7 cellular contexts compared by ENCODE assay signal in genomic region chr13:23579072-23579885, GRCh38. TPM values are rescaled to one million over a fixed set of nuclear protein-coding genes. Genes with fewer than 3 reads are reported as not detected.
DNase-seq lines count a peak whose midpoint lies in the region; ATAC-seq and TF ChIP-seq lines count a peak whose summit lies in the region.

No MANE protein-coding gene starts in this region.

- no peaks in the 10 kb centered on the region for H3K36me3 ChIP-seq in breast epithelium
- no peaks in the 10 kb centered on the region for H3K36me3 ChIP-seq in smooth muscle cell (ENCODE audit: low read depth)

- TF ChIP-seq CTCF in VCaP (conservative IDR thresholded peaks at IDR 0.05) (no peak; the same call in 1 of the 2 replicates), breast epithelium (IDR thresholded peaks at IDR 0.05) (no peak), smooth muscle cell (IDR thresholded peaks at IDR 0.05; ENCODE audit: borderline replicate concordance, insufficient read depth, poor library complexity, severe bottlenecking) (no peak)

- H3K4me2 ChIP-seq in smooth muscle cell = peak overlapping the region; percentile 97

- H3K4me3 ChIP-seq in breast epithelium (peak overlapping the region; percentile 77 to 84 (median 82)), smooth muscle cell (peak overlapping the region; percentile 81)

- H3K9me3 ChIP-seq in breast epithelium = no peaks in the 10 kb centered on the region
- H3K9me3 ChIP-seq in smooth muscle cell (replicated peaks; ENCODE audit: low read depth) = no peaks in the 10 kb centered on the region

- peaks cover 18 to 22% of the 10 kb centered on the region in 2 donors for H3K4me1 Mint-ChIP-seq in immature natural killer cell

- peak overlapping the region; percentile 61 for H3K9ac ChIP-seq in smooth muscle cell (ENCODE audit: low read depth)

- H3K4me1 ChIP-seq in breast epithelium (no peaks in the 10 kb centered on the region), smooth muscle cell (ENCODE audit: low read depth) (peaks cover 5% of the 10 kb centered on the region)

- H3F3A ChIP-seq in smooth muscle cell (ENCODE audit: low read depth) = no peaks in the 10 kb centered on the region

- H3K27me3 ChIP-seq in breast epithelium (no peaks in the 10 kb centered on the region), smooth muscle cell (ENCODE audit: low read depth) (no peaks in the 10 kb centered on the region)

- DNase-seq in NCI-H2029 treated with DMSO at 0.1 percent for 48 hours (lab: John Stamatoyannopoulos, UW) (peak; percentile 21), breast epithelium (ENCODE audit: low spot score in 2 of 2) (peak; percentile 85 to 91), immature natural killer cell (peak; percentile 85 to 88 (median 86)), smooth muscle cell (lab: John Stamatoyannopoulos, UW; ENCODE audit: unreplicated experiment) (peak; percentile 79)

- H3K27ac Mint-ChIP-seq in immature natural killer cell = peak overlapping the region in 4 of 6 donors; percentile 40 to 77 (median 64)

- peak; percentile 37 for TF ChIP-seq POLR2A in breast epithelium (IDR thresholded peaks at IDR 0.05)

- H4K20me1 ChIP-seq in smooth muscle cell (ENCODE audit: low read depth) = peaks cover 3% of the 10 kb centered on the region

- H3K27me3 Mint-ChIP-seq in immature natural killer cell (ENCODE audit: low read depth in 3 of 3) = peaks cover 14 to 29% (median 17%) of the 10 kb centered on the region in 3 donors

- ATAC-seq in GM18511 (IDR thresholded peaks at IDR 0.05; ENCODE audit: unreplicated experiment) (peak; percentile 88), HG02852 (IDR thresholded peaks at IDR 0.05; ENCODE audit: unreplicated experiment) (peak; percentile 78)

- WGBS in smooth muscle cell (ENCODE audit: low lambda C conversion rate) = under 1% methylated on average over 29 of the region's 79 CpGs

- no peaks in the 10 kb centered on the region for H3K36me3 Mint-ChIP-seq in immature natural killer cell

- intact Hi-C loops in breast epithelium (cut with DNase I; ENCODE audit: low total_unique reads) = no loop called here

- H3K4me3 Mint-ChIP-seq in immature natural killer cell = peak overlapping the region; percentile 76 to 86 (median 81)

- H3K9me3 Mint-ChIP-seq in immature natural killer cell = no peaks in the 10 kb centered on the region

- H3K27ac ChIP-seq in VCaP (peak overlapping the region; percentile 61), breast epithelium (peak overlapping the region; percentile 91), smooth muscle cell (ENCODE audit: low read depth) (peak overlapping the region; percentile 33)

- H2AFZ ChIP-seq in smooth muscle cell (ENCODE audit: low read depth) = peak overlapping the region; percentile 93

- peaks cover 51% of the 10 kb centered on the region for H3K79me2 ChIP-seq in smooth muscle cell (ENCODE audit: low read depth)

RNA-seq across cellular contexts. Expression of gene TNFRSF19, which starts 9.1 kb away (rescaled TPM):
- total RNA-seq in breast epithelium (1 to 10 TPM; 5.3 to 9.1 (median 7.9) TPM), smooth muscle cell (34.3 and 38.8 TPM in 2 replicates)
- polyA plus RNA-seq in immature natural killer cell (under 1 TPM in 2 of 3 donors, not detected in 1; 0.19 to 0.27 TPM), smooth muscle cell (15.5 and 24.5 TPM in 2 replicates)

Comparison
In these comparisons a context has a peak if more than half of its experiments do, and no peak if none do; other contexts are left out.
1. Peak in every context shown above with its lines: DNase-seq, ATAC-seq, H3K4me3 ChIP-seq and H3K27ac ChIP-seq.
2. DNase-seq: peak in every context shown above with its lines; median percentile 88 in breast epithelium; 86 in immature natural killer cell; 79 in smooth muscle cell; 21 in NCI-H2029 treated with DMSO at 0.1 percent for 48 hours.
3. H3K27ac ChIP-seq: peak in every context shown above with its lines; median percentile 91 in breast epithelium; 61 in VCaP; 33 in smooth muscle cell.